19 cellular contexts compared by ENCODE assay signal in the genomic region with DNA sequence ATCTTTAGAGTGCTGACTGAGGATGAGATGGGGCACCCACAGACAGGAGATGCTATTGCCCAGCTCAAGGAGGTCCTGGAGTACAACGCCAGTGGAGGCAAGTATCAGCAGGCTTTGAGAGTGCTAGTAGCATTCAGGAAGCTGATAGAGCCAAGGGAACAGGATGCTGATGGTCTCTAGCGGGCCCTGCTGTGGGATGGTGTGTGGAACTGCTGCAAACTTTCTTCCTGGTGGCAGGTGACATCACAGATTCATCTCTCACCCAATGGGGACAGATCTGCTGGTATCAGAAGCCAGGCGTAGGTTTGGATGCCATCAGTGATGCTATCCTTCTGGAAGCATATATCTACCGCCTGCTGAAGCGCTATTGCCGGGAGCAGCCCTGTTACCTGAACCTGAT.
DNase-seq lines count a peak whose midpoint lies in the region; ATAC-seq and TF ChIP-seq lines count a peak whose summit lies in the region.
"Had no signal": no experiment of that assay in that cellular context is flagged by ENCODE, and none has a peak within 500 bp of the region (broad histone marks: within the 10 kb centered on the region; RNA-seq: fewer than 3 reads in every experiment).

No MANE protein-coding gene starts in this region.

- peak; percentile 31; the same call in 2 of the 3 replicates for ATAC-seq in GM23338
- ATAC-seq: A549 had no signal

- H3K27me3 ChIP-seq in GM23338 (ENCODE audit: insufficient read depth) (no peaks in the 10 kb centered on the region), SU-DHL-6 (ENCODE audit: low read length) (no peaks in the 10 kb centered on the region), A673 (replicated peaks; ENCODE audit: insufficient read depth, low read depth, low read length, poor library complexity) (no peaks in the 10 kb centered on the region)
- H3K27me3 ChIP-seq: SJCRH30 had no signal

- no TSS peak for BruUV-seq in A673 (replicated peaks; lab: Mats Ljungman, UMichigan)

- POLR2A ChIA-PET in A673 (lab: Charles Lee; ENCODE audit: low non-redundant PET), result no interaction called here

- CTCF ChIA-PET in A673 (lab: Charles Lee), result no interaction called here

- intact Hi-C loops in A673 (cut with micrococcal nuclease; ENCODE audit: unreplicated experiment), result no loop called here

- peak in 1 of 2 experiments; percentile 19; a peak in 1 of 4 replicates for TF ChIP-seq CTCF in GM23338 (conservative IDR thresholded peaks at IDR 0.05; ENCODE audit: low read depth in 2 of 2)
- no peak for TF ChIP-seq CTCF in SU-DHL-6 (IDR thresholded peaks at IDR 0.05; ENCODE audit: insufficient read depth, low read length, poor library complexity, severe bottlenecking)
- no peak for TF ChIP-seq CTCF in chondrocyte (IDR thresholded peaks at IDR 0.05)
- TF ChIP-seq CTCF in A673 (conservative IDR thresholded peaks at IDR 0.05; ENCODE audit: low read depth, low read length), result no peak

- H3K9me3 Mint-ChIP-seq in GM23338 (peaks cover 3% of the 10 kb centered on the region; the same call in 2 of the 3 replicates), chondrocyte (ENCODE audit: low read depth) (peaks cover 23% of the 10 kb centered on the region)

- H3K4me2 ChIP-seq in GM23338, result no peak overlapping the region
- no peak overlapping the region for H3K4me2 ChIP-seq in SU-DHL-6 (ENCODE audit: low read depth, low read length, poor library complexity, severe bottlenecking)
- H3K4me2 ChIP-seq: A549 had no signal

- no peak overlapping the region for H3K9ac ChIP-seq in SU-DHL-6 (ENCODE audit: low read length)

- H3K36me3 Mint-ChIP-seq in GM23338 (ENCODE audit: low read depth), result peaks cover 4% of the 10 kb centered on the region; the same call in 1 of the 3 replicates
- H3K36me3 Mint-ChIP-seq in chondrocyte (ENCODE audit: low read depth), result peaks cover 2% of the 10 kb centered on the region

- H3K27me3 Mint-ChIP-seq in GM23338 (ENCODE audit: insufficient read depth, low read depth, poor library complexity) (no peaks in the 10 kb centered on the region), chondrocyte (ENCODE audit: low read depth) (no peaks in the 10 kb centered on the region)

- H3K4me1 ChIP-seq in GM23338 (ENCODE audit: insufficient read depth) (no peaks in the 10 kb centered on the region), A673 (ENCODE audit: insufficient read depth, low read length, poor library complexity, severe bottlenecking) (no peaks in the 10 kb centered on the region)
- H3K4me1 ChIP-seq: A549, SJCRH30 had no signal

- H4K20me1 ChIP-seq in GM23338 (replicated peaks; ENCODE audit: insufficient read depth) (no peaks in the 10 kb centered on the region), SU-DHL-6 (ENCODE audit: low read depth, low read length) (no peaks in the 10 kb centered on the region)

- peaks cover 20% of the 10 kb centered on the region; the same call in 1 of the 2 replicates for H3K9me3 ChIP-seq in SU-DHL-6 (ENCODE audit: insufficient read depth, low read length)
- H3K9me3 ChIP-seq in A673 (ENCODE audit: low read depth, low read length, poor library complexity, severe bottlenecking), result peaks cover 15% of the 10 kb centered on the region
- H3K9me3 ChIP-seq: A549 had no signal

- H3K79me2 ChIP-seq in GM23338 (replicated peaks; ENCODE audit: insufficient read depth) (no peaks in the 10 kb centered on the region), SU-DHL-6 (ENCODE audit: insufficient read depth, low read length) (no peaks in the 10 kb centered on the region)

- no peaks in the 10 kb centered on the region for H3F3A ChIP-seq in GM23338 (replicated peaks; ENCODE audit: low read depth)
- H3F3A ChIP-seq in SU-DHL-6 (ENCODE audit: insufficient read depth), result no peaks in the 10 kb centered on the region

- no peak overlapping the region for H3K27ac Mint-ChIP-seq in GM23338
- no peak overlapping the region for H3K27ac Mint-ChIP-seq in chondrocyte (ENCODE audit: unreplicated experiment)

- no peaks in the 10 kb centered on the region for H3K9me2 ChIP-seq in GM23338 (ENCODE audit: insufficient read depth)
- H3K9me2 ChIP-seq in SU-DHL-6 (replicated peaks; ENCODE audit: insufficient read depth, low read length), result no peaks in the 10 kb centered on the region

- H3K36me3 ChIP-seq in GM23338 (ENCODE audit: insufficient read depth) (no peaks in the 10 kb centered on the region), SU-DHL-6 (ENCODE audit: low read length) (no peaks in the 10 kb centered on the region), A673 (ENCODE audit: insufficient read depth, low read length, poor library complexity, severe bottlenecking) (no peaks in the 10 kb centered on the region)
- H3K36me3 ChIP-seq: SJCRH30 had no signal

- H3K27ac ChIP-seq in GM23338 (ENCODE audit: low read depth) (no peak overlapping the region), SU-DHL-6 (ENCODE audit: low read depth, low read length) (no peak overlapping the region), A673 (ENCODE audit: low read depth, low read length, poor library complexity, severe bottlenecking) (no peak overlapping the region)
- H3K27ac ChIP-seq: A549, SJCRH30 had no signal

- H2AFZ ChIP-seq in GM23338 (peak overlapping the region; percentile 7; the same call in 1 of the 2 replicates), SU-DHL-6 (ENCODE audit: low read depth, low read length, severe bottlenecking) (peak overlapping the region; percentile 71)

- H3K4me3 ChIP-seq in GM23338, result no peak overlapping the region
- no peak overlapping the region for H3K4me3 ChIP-seq in SU-DHL-6 (ENCODE audit: insufficient read depth, low read length, poor library complexity, severe bottlenecking)
- H3K4me3 ChIP-seq in A673 (ENCODE audit: low read depth, low read length, poor library complexity, severe bottlenecking), result no peak overlapping the region
- H3K4me3 ChIP-seq: A549, SJCRH30 had no signal

- H3K4me3 Mint-ChIP-seq in GM23338 (no peak overlapping the region), chondrocyte (ENCODE audit: unreplicated experiment) (no peak overlapping the region)

- H3K4me1 Mint-ChIP-seq in GM23338, result no peaks in the 10 kb centered on the region
- no peaks in the 10 kb centered on the region for H3K4me1 Mint-ChIP-seq in chondrocyte (ENCODE audit: low read depth)

- peak; percentile 30 for DNase-seq in Ammon's horn (ENCODE audit: low spot score)
- DNase-seq in GM23338 (ENCODE audit: low spot score), result peak; percentile 7
- DNase-seq in islet precursor cell, result peak; percentile 56
- no peak for DNase-seq in NOMO-1 (lab: John Stamatoyannopoulos, UW; ENCODE audit: unreplicated experiment in 2 of 2)
- DNase-seq in chondrocyte (ENCODE audit: low spot score), result no peak
- DNase-seq in A673 (ENCODE audit: low spot score), result no peak
- DNase-seq: C1 segment of cervical spinal cord, GF-D8, KBM-7, NCI-H1105 treated with DMSO at 0.1 percent for 48 hours, NCI-H1694, NCI-H2081 treated with DMSO at 0.1 percent for 48 hours, NCI-H446 treated with DMSO at 0.1 percent for 48 hours, NCI-H69, OCI-M1, SJCRH30, T-helper 1 cell had no signal

TF ChIP-seq in GM23338, 12 proteins besides CTCF, POLR2A, EP300 and RAD21 (continues in another document):
- TF ChIP-seq, protein P1, sequence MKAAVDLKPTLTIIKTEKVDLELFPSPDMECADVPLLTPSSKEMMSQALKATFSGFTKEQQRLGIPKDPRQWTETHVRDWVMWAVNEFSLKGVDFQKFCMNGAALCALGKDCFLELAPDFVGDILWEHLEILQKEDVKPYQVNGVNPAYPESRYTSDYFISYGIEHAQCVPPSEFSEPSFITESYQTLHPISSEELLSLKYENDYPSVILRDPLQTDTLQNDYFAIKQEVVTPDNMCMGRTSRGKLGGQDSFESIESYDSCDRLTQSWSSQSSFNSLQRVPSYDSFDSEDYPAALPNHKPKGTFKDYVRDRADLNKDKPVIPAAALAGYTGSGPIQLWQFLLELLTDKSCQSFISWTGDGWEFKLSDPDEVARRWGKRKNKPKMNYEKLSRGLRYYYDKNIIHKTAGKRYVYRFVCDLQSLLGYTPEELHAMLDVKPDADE (IDR thresholded peaks at IDR 0.05), result no peak
- TF ChIP-seq, protein P2, sequence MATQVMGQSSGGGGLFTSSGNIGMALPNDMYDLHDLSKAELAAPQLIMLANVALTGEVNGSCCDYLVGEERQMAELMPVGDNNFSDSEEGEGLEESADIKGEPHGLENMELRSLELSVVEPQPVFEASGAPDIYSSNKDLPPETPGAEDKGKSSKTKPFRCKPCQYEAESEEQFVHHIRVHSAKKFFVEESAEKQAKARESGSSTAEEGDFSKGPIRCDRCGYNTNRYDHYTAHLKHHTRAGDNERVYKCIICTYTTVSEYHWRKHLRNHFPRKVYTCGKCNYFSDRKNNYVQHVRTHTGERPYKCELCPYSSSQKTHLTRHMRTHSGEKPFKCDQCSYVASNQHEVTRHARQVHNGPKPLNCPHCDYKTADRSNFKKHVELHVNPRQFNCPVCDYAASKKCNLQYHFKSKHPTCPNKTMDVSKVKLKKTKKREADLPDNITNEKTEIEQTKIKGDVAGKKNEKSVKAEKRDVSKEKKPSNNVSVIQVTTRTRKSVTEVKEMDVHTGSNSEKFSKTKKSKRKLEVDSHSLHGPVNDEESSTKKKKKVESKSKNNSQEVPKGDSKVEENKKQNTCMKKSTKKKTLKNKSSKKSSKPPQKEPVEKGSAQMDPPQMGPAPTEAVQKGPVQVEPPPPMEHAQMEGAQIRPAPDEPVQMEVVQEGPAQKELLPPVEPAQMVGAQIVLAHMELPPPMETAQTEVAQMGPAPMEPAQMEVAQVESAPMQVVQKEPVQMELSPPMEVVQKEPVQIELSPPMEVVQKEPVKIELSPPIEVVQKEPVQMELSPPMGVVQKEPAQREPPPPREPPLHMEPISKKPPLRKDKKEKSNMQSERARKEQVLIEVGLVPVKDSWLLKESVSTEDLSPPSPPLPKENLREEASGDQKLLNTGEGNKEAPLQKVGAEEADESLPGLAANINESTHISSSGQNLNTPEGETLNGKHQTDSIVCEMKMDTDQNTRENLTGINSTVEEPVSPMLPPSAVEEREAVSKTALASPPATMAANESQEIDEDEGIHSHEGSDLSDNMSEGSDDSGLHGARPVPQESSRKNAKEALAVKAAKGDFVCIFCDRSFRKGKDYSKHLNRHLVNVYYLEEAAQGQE (IDR thresholded peaks at IDR 0.05; ENCODE audit: unreplicated experiment), result no peak
- no peak for TF ChIP-seq NANOG (IDR thresholded peaks at IDR 0.05; ENCODE audit: borderline replicate concordance)
- TF ChIP-seq EZH2 (IDR thresholded peaks at IDR 0.05; ENCODE audit: low read depth, unreplicated experiment), result no peak
- TF ChIP-seq EZH2phosphoT487 (IDR thresholded peaks at IDR 0.05; ENCODE audit: unreplicated experiment), result no peak
- no peak for TF ChIP-seq ZNF114 (CRISPR knock-in tag; IDR thresholded peaks at IDR 0.05)
- no peak for TF ChIP-seq STAT1 (IDR thresholded peaks at IDR 0.05; ENCODE audit: unreplicated experiment)
- TF ChIP-seq CREB1 (CRISPR knock-in tag; IDR thresholded peaks at IDR 0.05; ENCODE audit: low read depth), result no peak

Comparison
In these comparisons a context has a peak if more than half of its experiments do, and no peak if none do; other contexts are left out.
1. DNase-seq: peak in Ammon's horn (single experiment), GM23338 (single experiment) and islet precursor cell (single experiment); none in NOMO-1 (0 of 2), chondrocyte (single experiment) and A673 (single experiment).